Comparison of ENCODE assay signal across 8 cellular contexts in genomic region chr14:67819563-67820411, GRCh38. TPM values are rescaled to one million over a fixed set of nuclear protein-coding genes. Genes with fewer than 3 reads are reported as not detected.
DNase-seq lines count a peak whose midpoint lies in the region; ATAC-seq and TF ChIP-seq lines count a peak whose summit lies in the region.

RAD51B (plus strand) TSS chr14:67819779.

- H3K27ac ChIP-seq in Peyer's patch = peak within 1 kb of the TSS; percentile 74 to 79 (median 76)
- H3K27ac ChIP-seq in esophagus squamous epithelium = peak within 1 kb of the TSS; percentile 53 to 80 (median 72)
- H3K27ac ChIP-seq in muscle layer of duodenum (ENCODE audit: low read length) = peak within 1 kb of the TSS; percentile 80

- DNase-seq in DMS153 (lab: John Stamatoyannopoulos, UW) (peak; percentile 39), KG1 (lab: John Stamatoyannopoulos, UW) (peak; percentile 87), Peyer's patch (peak; percentile 86 to 94 (median 87)), esophagus squamous epithelium (lab: John Stamatoyannopoulos, UW) (peak; percentile 44)
- DNase-seq in activated T-cell treated with anti-CD3 and anti-CD28 coated beads, Interleukin-2, amount 50 U/mL, for 4 hours = peak; percentile 81
- DNase-seq in stimulated activated CD8-positive, alpha-beta memory T cell treated with anti-CD3 and anti-CD28 coated beads, Interleukin-7, amount 100 ng/mL, for 24 hours (ENCODE audit: low read depth) = peak; percentile 70

- no peaks in the 10 kb centered on the region for H3K27me3 Mint-ChIP-seq in activated T-cell treated with anti-CD3 and anti-CD28 coated beads, Interleukin-2, amount 50 U/mL, for 4 hours (ENCODE audit: low read depth)

- peak within 1 kb of the TSS; percentile 99 for H3K4me3 Mint-ChIP-seq in activated T-cell treated with anti-CD3 and anti-CD28 coated beads, Interleukin-2, amount 50 U/mL, for 4 hours

- intact Hi-C loops in esophagus squamous epithelium (cut with DNase I) = no loop called here

- H3K36me3 ChIP-seq in Peyer's patch (no peaks in the 10 kb centered on the region), esophagus squamous epithelium (no peaks in the 10 kb centered on the region), muscle layer of duodenum (ENCODE audit: control insufficient read depth in 1 of 2, insufficient read depth in 2 of 2, low read length in 2 of 2) (no peaks in the 10 kb centered on the region)

- H3K36me3 Mint-ChIP-seq in activated T-cell treated with anti-CD3 and anti-CD28 coated beads, Interleukin-2, amount 50 U/mL, for 4 hours (ENCODE audit: insufficient read depth) = no peaks in the 10 kb centered on the region

- H3K27me3 ChIP-seq in Peyer's patch (no peaks in the 10 kb centered on the region), esophagus squamous epithelium (no peaks in the 10 kb centered on the region), muscle layer of duodenum (ENCODE audit: low read depth, low read length) (no peaks in the 10 kb centered on the region)

- TF ChIP-seq CTCF in Peyer's patch (IDR thresholded peaks at IDR 0.05) = no peak
- no peak for TF ChIP-seq CTCF in esophagus squamous epithelium (IDR thresholded peaks at IDR 0.05)

- WGBS in esophagus squamous epithelium, 2 donors = 1 to 2% methylated on average over 25 to 27 of the region's 30 CpGs

- no peaks in the 10 kb centered on the region for H3K9me3 ChIP-seq in Peyer's patch
- no peaks in the 10 kb centered on the region for H3K9me3 ChIP-seq in esophagus squamous epithelium
- H3K9me3 ChIP-seq in muscle layer of duodenum (ENCODE audit: control insufficient read depth in 1 of 2, low read length in 2 of 2) = no peaks in the 10 kb centered on the region

- peak; percentile 54 for ATAC-seq in GM21619 (IDR thresholded peaks at IDR 0.05; ENCODE audit: unreplicated experiment)
- peak; percentile 78 to 79 for ATAC-seq in activated T-cell treated with anti-CD3 and anti-CD28 coated beads, Interleukin-2, amount 50 U/mL, for 4 hours

- TF ChIP-seq POLR2A in Peyer's patch (IDR thresholded peaks at IDR 0.05) (no peak), esophagus squamous epithelium (IDR thresholded peaks at IDR 0.05) (no peak)

- peak within 1 kb of the TSS; percentile 58 to 93 (median 74) for H3K4me3 ChIP-seq in Peyer's patch
- H3K4me3 ChIP-seq in esophagus squamous epithelium = peak within 1 kb of the TSS; percentile 67 to 81 (median 75)
- peak within 1 kb of the TSS; percentile 97 to 100 for H3K4me3 ChIP-seq in muscle layer of duodenum (ENCODE audit: low read depth in 1 of 2, low read length in 2 of 2)

- no peaks in the 10 kb centered on the region for H3K9me3 Mint-ChIP-seq in activated T-cell treated with anti-CD3 and anti-CD28 coated beads, Interleukin-2, amount 50 U/mL, for 4 hours

- peaks cover 40% of the 10 kb centered on the region for H3K4me1 Mint-ChIP-seq in activated T-cell treated with anti-CD3 and anti-CD28 coated beads, Interleukin-2, amount 50 U/mL, for 4 hours (ENCODE audit: low read depth)

- H3K4me1 ChIP-seq in Peyer's patch (peaks cover 0 to 11% (median 1%) of the 10 kb centered on the region in 4 donors), esophagus squamous epithelium (peaks cover 5 to 42% (median 20%) of the 10 kb centered on the region in 3 donors), muscle layer of duodenum (ENCODE audit: control insufficient read depth in 1 of 2, insufficient read depth in 2 of 2, low read length in 2 of 2) (peaks cover 16 to 25% of the 10 kb centered on the region in 2 donors)

RNA-seq across cellular contexts. Expression of gene RAD51B, which starts in this region (rescaled TPM):
- total RNA-seq in Peyer's patch = 100 to 1,000 TPM in 1 of 4 donors, 10 to 100 TPM in 3; 12.6 to 103 (median 33.1) TPM
- 10 to 100 TPM; 10.6 to 16.1 (median 14.2) TPM for total RNA-seq in activated T-cell treated with anti-CD3 and anti-CD28 coated beads, Interleukin-2, amount 50 U/mL, for 4 hours
- total RNA-seq in esophagus squamous epithelium = 10 to 100 TPM in 3 of 4 donors, 1 to 10 TPM in 1; 6.2 to 39.9 (median 12.9) TPM

Comparison
In these comparisons a context has a peak if more than half of its experiments do, and no peak if none do; other contexts are left out.
1. Peak in every context shown above with its lines: DNase-seq, ATAC-seq, H3K4me3 ChIP-seq and H3K27ac ChIP-seq.